ENCODE assay signal across 29 cellular contexts in genomic region chrX:57178605-57179004, GRCh38.
"Had no signal": no experiment of that assay in that cellular context is flagged by ENCODE, and none has a peak within 500 bp of the region (broad histone marks: within the 10 kb centered on the region; RNA-seq: fewer than 3 reads in every experiment).

No MANE protein-coding gene starts in this region.

- H3K4me1 ChIP-seq: ascending aorta, body of pancreas, breast epithelium had no signal

- H3K27me3 ChIP-seq: ascending aorta, body of pancreas had no signal

- H3K27ac ChIP-seq: ascending aorta, body of pancreas, breast epithelium, PC-9, WERI-Rb-1 had no signal

- DNase-seq: activated CD4-positive, alpha-beta T cell treated with anti-CD3 and anti-CD28 coated beads, Interleukin-2, amount 10 ng/mL, durations not matched to agents 24 days and 14 days; activated CD4-positive, alpha-beta T cell treated with anti-CD3 and anti-CD28 coated beads, Interleukin-2, amount 50 U/mL, for 4 hours; activated CD4-positive, CD25-positive, alpha-beta regulatory T cell; activated CD8-positive, alpha-beta T cell treated with anti-CD3 and anti-CD28 coated beads for 36 hours; activated gamma-delta T cell; activated naive CD4-positive, alpha-beta T cell treated with Interleukin-2 at 50 U/mL for 16 hours; activated naive CD8-positive, alpha-beta T cell treated with anti-CD3 and anti-CD28 coated beads, Interleukin-2, amount 10 ng/mL, durations not matched to agents 7 days and 5 days; activated T-cell treated with anti-CD3 and anti-CD28 coated beads, Interleukin-2, amount 50 U/mL, for 1 hour; amygdala; body of pancreas; Karpas-422; KBM-7; NCI-H1092 treated with DMSO at 0.1 percent for 48 hours; NCI-H1417; NCI-H146; NCI-H187 treated with DMSO at 0.1 percent for 48 hours; NCI-H2081; NCI-H345; NCI-H524 treated with DMSO at 0.1 percent for 48 hours; NK-92 treated with Interleukin-12 subunit alpha and Interleukin-12 subunit beta, amount 100 ng/mL, for 24 hours; PC-9; Right ventricle myocardium superior; SW 1271; T-helper 1 cell; T-helper 2 cell; T-helper 9 cell; WERI-Rb-1 had no signal

- H3K4me3 ChIP-seq: ascending aorta, body of pancreas, breast epithelium, PC-9 had no signal

- H3K9me3 ChIP-seq: body of pancreas had no signal

- H2AFZ ChIP-seq: PC-9 had no signal

- H3K36me3 ChIP-seq: ascending aorta, breast epithelium, WERI-Rb-1 had no signal

- H3K4me2 ChIP-seq: PC-9 had no signal
